ENCODE assay signal across 20 cellular contexts in genomic region chr11:2200536-2200935, GRCh38. TPM values are rescaled to one million over a fixed set of nuclear protein-coding genes. Genes with fewer than 3 reads are reported as not detected.
DNase-seq lines count a peak whose midpoint lies in the region; ATAC-seq and TF ChIP-seq lines count a peak whose summit lies in the region.
"Had no signal": no experiment of that assay in that cellular context is flagged by ENCODE, and none has a peak within 500 bp of the region (broad histone marks: within the 10 kb centered on the region; RNA-seq: fewer than 3 reads in every experiment).

No MANE protein-coding gene starts in this region.

- no peaks in the 10 kb centered on the region for H3F3A ChIP-seq in neural progenitor cell (ENCODE audit: low read depth)

- H3K27me3 ChIP-seq in right cardiac atrium (ENCODE audit: control insufficient read depth, insufficient read depth) (no peaks in the 10 kb centered on the region), left ventricle myocardium inferior (ENCODE audit: low read depth) (peaks cover 14% of the 10 kb centered on the region), neural progenitor cell (peaks cover 10% of the 10 kb centered on the region)
- H3K27me3 ChIP-seq: BE2C had no signal

- peaks cover 12% of the 10 kb centered on the region for H3K9me3 Mint-ChIP-seq in glutamatergic neuron (ENCODE audit: unreplicated experiment)
- peaks cover 5% of the 10 kb centered on the region for H3K9me3 Mint-ChIP-seq in neural progenitor cell
- H3K9me3 Mint-ChIP-seq in type B pancreatic cell: peaks cover 5% of the 10 kb centered on the region
- H3K9me3 Mint-ChIP-seq: HFFc6 had no signal

- H4K20me1 ChIP-seq in neural progenitor cell (ENCODE audit: low read depth): no peaks in the 10 kb centered on the region

- H3K36me3 Mint-ChIP-seq in glutamatergic neuron (ENCODE audit: unreplicated experiment) (no peaks in the 10 kb centered on the region), neural progenitor cell (no peaks in the 10 kb centered on the region), type B pancreatic cell (no peaks in the 10 kb centered on the region)
- H3K36me3 Mint-ChIP-seq: CD4-positive, alpha-beta memory T cell had no signal

- H3K27ac Mint-ChIP-seq in glutamatergic neuron (ENCODE audit: unreplicated experiment) (no peak overlapping the region), neural progenitor cell (no peak overlapping the region), type B pancreatic cell (peak overlapping the region; percentile 25)
- H3K27ac Mint-ChIP-seq: HFFc6 had no signal

- DNase-seq in right cardiac atrium (peak in 2 of 3 donors; percentile 22 to 40), left ventricle myocardium inferior (no peak), glutamatergic neuron (peak; percentile 10), neural progenitor cell (ENCODE audit: low spot score) (no peak), type B pancreatic cell (ENCODE audit: extremely low spot score, unreplicated experiment) (no peak), NOMO-1 treated with DMSO at 0.1 percent for 48 hours (lab: John Stamatoyannopoulos, UW; ENCODE audit: unreplicated experiment) (no peak), sciatic nerve (ENCODE audit: low spot score) (no peak)
- DNase-seq in stimulated activated CD8-positive, alpha-beta memory T cell treated with anti-CD3 and anti-CD28 coated beads, Interleukin-4, amount 100 ng/mL, for 48 hours: no peak
- DNase-seq: BE2C, COR-L47, DND-41, GDM1, HCEC 1CT, HFFc6 had no signal

- H3K4me1 Mint-ChIP-seq in glutamatergic neuron (ENCODE audit: low read depth, unreplicated experiment): peaks cover 3% of the 10 kb centered on the region
- H3K4me1 Mint-ChIP-seq in neural progenitor cell: peaks cover 10% of the 10 kb centered on the region
- peaks cover 4% of the 10 kb centered on the region for H3K4me1 Mint-ChIP-seq in type B pancreatic cell (ENCODE audit: unreplicated experiment)

- intact Hi-C loops in right cardiac atrium (cut with DNase I) (loop anchor here in 1 of 4 donors (5.0 kb wide), 1 partner anchor 97 kb away; no protein-coding TSS in a partner anchor), left ventricle myocardium inferior (cut with micrococcal nuclease) (no loop called here), sciatic nerve (cut with DNase I) (no loop called here)

- H3K4me3 ChIP-seq in right cardiac atrium (ENCODE audit: low read length) (no peak overlapping the region), left ventricle myocardium inferior (no peak overlapping the region), neural progenitor cell (no peak overlapping the region)
- H3K4me3 ChIP-seq: A549 had no signal

- H2AFZ ChIP-seq in neural progenitor cell (replicated peaks): peak overlapping the region; percentile 10

- no peaks in the 10 kb centered on the region for H3K9me3 ChIP-seq in right cardiac atrium (ENCODE audit: control insufficient read depth, low read length)
- H3K9me3 ChIP-seq in left ventricle myocardium inferior (replicated peaks): no peaks in the 10 kb centered on the region
- H3K9me3 ChIP-seq in neural progenitor cell (ENCODE audit: low read depth): no peaks in the 10 kb centered on the region
- H3K9me3 ChIP-seq: A549, BE2C had no signal

- 76% methylated on average over 11 of the region's 11 CpGs for WGBS in right cardiac atrium

- H3K27ac ChIP-seq in right cardiac atrium (ENCODE audit: low read length): no peak overlapping the region
- H3K27ac ChIP-seq in left ventricle myocardium inferior (replicated peaks): no peak overlapping the region
- no peak overlapping the region for H3K27ac ChIP-seq in neural progenitor cell
- H3K27ac ChIP-seq: A549, C4-2B had no signal

- no peaks in the 10 kb centered on the region for H3K36me3 ChIP-seq in left ventricle myocardium inferior
- no peaks in the 10 kb centered on the region for H3K36me3 ChIP-seq in neural progenitor cell
- H3K36me3 ChIP-seq: BE2C had no signal

- H3K4me3 Mint-ChIP-seq in glutamatergic neuron (ENCODE audit: unreplicated experiment) (no peak overlapping the region), neural progenitor cell (no peak overlapping the region), type B pancreatic cell (no peak overlapping the region)
- H3K4me3 Mint-ChIP-seq: CD4-positive, alpha-beta memory T cell; HFFc6 had no signal

- TF ChIP-seq CTCF in left ventricle myocardium inferior (IDR thresholded peaks at IDR 0.05; ENCODE audit: borderline replicate concordance): no peak
- no peak for TF ChIP-seq CTCF in glutamatergic neuron (IDR thresholded peaks at IDR 0.05; ENCODE audit: partially characterized antibody, unreplicated experiment)
- TF ChIP-seq CTCF in neural progenitor cell (IDR thresholded peaks at IDR 0.05): no peak
- no peak for TF ChIP-seq CTCF in type B pancreatic cell (conservative IDR thresholded peaks at IDR 0.05)

- H3K79me2 ChIP-seq in neural progenitor cell (ENCODE audit: low read depth): no peaks in the 10 kb centered on the region

- H3K4me1 ChIP-seq in right cardiac atrium (ENCODE audit: control insufficient read depth, insufficient read depth, low read length): no peaks in the 10 kb centered on the region
- no peaks in the 10 kb centered on the region for H3K4me1 ChIP-seq in left ventricle myocardium inferior
- no peaks in the 10 kb centered on the region for H3K4me1 ChIP-seq in neural progenitor cell
- H3K4me1 ChIP-seq: A549 had no signal

- no peak for ATAC-seq in right cardiac atrium
- ATAC-seq in sciatic nerve: no peak
- ATAC-seq: A549 had no signal

- H3K27me3 Mint-ChIP-seq in glutamatergic neuron (ENCODE audit: unreplicated experiment) (peaks cover 9% of the 10 kb centered on the region), neural progenitor cell (ENCODE audit: insufficient read depth, low read depth) (peaks cover 14% of the 10 kb centered on the region), type B pancreatic cell (peaks cover 13% of the 10 kb centered on the region)

- H3K9ac ChIP-seq in neural progenitor cell: no peak overlapping the region

- no peak overlapping the region for H3K4me2 ChIP-seq in neural progenitor cell
- H3K4me2 ChIP-seq: A549 had no signal

RNA-seq across cellular contexts. Expression of gene TH, which starts 28.9 kb away (rescaled TPM):
- not detected for total RNA-seq in right cardiac atrium
- not detected for polyA plus RNA-seq in right cardiac atrium
- total RNA-seq in left ventricle myocardium inferior: not detected
- not detected for total RNA-seq in glutamatergic neuron (ENCODE audit: unreplicated experiment)
- 2.0 and 6.2 TPM in 2 replicates for total RNA-seq in neural progenitor cell (ENCODE audit: low replicate concordance)
- total RNA-seq in type B pancreatic cell (ENCODE audit: low replicate concordance): 2.2 and 11.1 TPM in 2 replicates
- 0.36 TPM for total RNA-seq in sciatic nerve
- total RNA-seq: CD4-positive, alpha-beta memory T cell; H4; HFFc6; HT1080 had no signal
- polyA plus RNA-seq: A549; AG04450; CD4-positive, alpha-beta memory T cell had no signal

RNA-seq across cellular contexts. Expression of gene INS, which starts 39.5 kb away (rescaled TPM):
- total RNA-seq in right cardiac atrium (1 to 10 TPM in 1 of 4 donors, not detected in 3; 1.1 TPM), left ventricle myocardium inferior (not detected), glutamatergic neuron (ENCODE audit: unreplicated experiment) (not detected), neural progenitor cell (ENCODE audit: low replicate concordance) (not detected in 2 replicates), type B pancreatic cell (ENCODE audit: low replicate concordance) (1,584 and 3,976 TPM in 2 replicates), sciatic nerve (1.5 TPM)
- polyA plus RNA-seq in right cardiac atrium: not detected
- total RNA-seq: CD4-positive, alpha-beta memory T cell; H4; HFFc6; HT1080 had no signal
- polyA plus RNA-seq: A549; AG04450; CD4-positive, alpha-beta memory T cell had no signal

Comparison
In these comparisons a context has a peak if more than half of its experiments do, and no peak if none do; other contexts are left out.
1. DNase-seq: peak in right cardiac atrium (2 of 3) and glutamatergic neuron (single experiment); none in left ventricle myocardium inferior (single experiment), neural progenitor cell (single experiment), type B pancreatic cell (single experiment), NOMO-1 treated with DMSO at 0.1 percent for 48 hours (single experiment), stimulated activated CD8-positive, alpha-beta memory T cell treated with anti-CD3 and anti-CD28 coated beads, Interleukin-4, amount 100 ng/mL, for 48 hours (single experiment) and sciatic nerve (single experiment).
2. RNA of gene INS, which starts 39.5 kb away (total RNA-seq): 1,584 to 3,976 TPM in type B pancreatic cell; 1.5 TPM in sciatic nerve (single experiment), 1.1 TPM in right cardiac atrium, not detected in left ventricle myocardium inferior (single experiment), not detected in glutamatergic neuron (single experiment) and not detected in neural progenitor cell; every median in the first group is over 100 times any median in the second.